1 cellular context compared by ENCODE assay signal in the genomic region with DNA sequence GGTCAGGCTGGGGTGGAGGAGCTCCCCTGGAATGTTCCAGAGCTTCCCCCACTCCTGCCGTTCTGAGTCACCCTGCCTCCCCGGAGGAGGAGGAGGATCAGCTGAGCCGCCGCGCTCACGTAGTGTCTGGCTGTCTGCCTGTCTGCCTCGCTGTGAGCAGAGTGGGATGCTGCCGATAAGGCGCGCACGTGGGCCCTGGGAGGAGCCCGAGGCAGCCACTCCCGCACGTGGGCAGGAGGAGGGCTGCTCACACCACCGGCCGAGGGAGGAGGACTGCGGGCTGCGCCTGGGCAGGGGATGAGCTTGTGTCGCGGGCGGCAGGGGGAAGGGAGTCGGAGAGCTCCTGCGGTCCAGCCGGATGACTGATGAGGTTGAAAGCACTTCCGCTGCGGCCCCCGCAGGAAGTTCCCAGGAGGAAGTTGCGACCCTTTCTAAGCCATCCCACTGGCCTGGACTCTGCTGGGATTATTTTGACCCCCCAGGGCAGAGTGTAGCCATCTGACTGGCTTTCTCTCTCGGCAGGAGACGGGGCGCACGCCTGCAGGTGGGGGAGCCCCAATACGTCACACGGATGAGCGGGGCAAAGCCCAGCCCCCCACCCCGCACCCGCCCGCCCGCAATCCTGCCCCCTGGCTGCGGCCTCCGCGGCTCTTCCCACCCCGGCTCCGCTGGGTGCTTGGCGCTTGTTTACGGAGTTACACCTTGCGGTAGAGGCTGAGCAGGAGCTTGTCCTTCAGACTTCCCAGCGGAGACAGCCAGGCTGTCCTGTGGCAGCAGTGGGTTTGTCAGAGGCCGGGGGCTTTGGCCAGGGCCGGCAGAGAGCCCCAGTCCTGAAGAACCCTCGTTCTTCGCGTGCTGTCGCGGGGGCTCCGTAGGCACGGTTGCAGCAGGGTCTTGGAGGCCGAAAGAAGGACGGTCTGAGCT.
TF ChIP-seq lines count a peak whose summit lies in the region.

No MANE protein-coding gene starts in this region.

TF ChIP-seq in HepG2, 621 proteins besides CTCF, POLR2A, EP300 and RAD21 (continued from another document and continues in another):
- TF ChIP-seq, protein P1, sequence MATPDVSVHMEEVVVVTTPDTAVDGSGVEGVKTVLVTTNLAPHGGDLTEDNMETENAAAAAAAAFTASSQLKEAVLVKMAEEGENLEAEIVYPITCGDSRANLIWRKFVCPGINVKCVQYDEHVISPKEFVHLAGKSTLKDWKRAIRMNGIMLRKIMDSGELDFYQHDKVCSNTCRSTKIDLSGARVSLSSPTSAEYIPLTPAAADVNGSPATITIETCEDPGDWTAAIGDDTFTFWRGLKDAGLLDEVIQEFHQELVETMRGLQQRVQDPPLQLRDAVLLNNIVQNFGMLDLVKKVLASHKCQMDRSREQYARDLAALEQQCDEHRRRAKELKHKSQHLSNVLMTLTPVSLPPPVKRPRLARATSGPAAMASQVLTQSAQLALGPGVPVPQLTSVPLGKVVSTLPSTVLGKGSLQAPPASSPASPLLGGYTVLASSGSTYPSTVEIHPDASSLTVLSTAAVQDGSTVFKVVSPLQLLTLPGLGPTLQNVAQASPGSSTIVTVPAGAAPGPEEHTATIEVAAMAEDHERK (CRISPR knock-in tag; IDR thresholded peaks at IDR 0.05; ENCODE audit: low read depth) = no peak
- TF ChIP-seq XRCC5 (optimal IDR thresholded peaks at IDR 0.05; ENCODE audit: low read length) = peak; percentile 84
- TF ChIP-seq ZNF253 (CRISPR knock-in tag; IDR thresholded peaks at IDR 0.05; ENCODE audit: borderline replicate concordance) = 0 out of 2 replicates have a peak, but pooled peaks have one; percentile 43
- peak; percentile 55 for TF ChIP-seq IKZF4 (CRISPR knock-in tag; IDR thresholded peaks at IDR 0.05; ENCODE audit: borderline replicate concordance, low read depth, not compliant biosample characterization)
- no peak for TF ChIP-seq KAT2B (IDR thresholded peaks at IDR 0.05; ENCODE audit: borderline replicate concordance, low read depth, low read length)
- TF ChIP-seq, protein P2, sequence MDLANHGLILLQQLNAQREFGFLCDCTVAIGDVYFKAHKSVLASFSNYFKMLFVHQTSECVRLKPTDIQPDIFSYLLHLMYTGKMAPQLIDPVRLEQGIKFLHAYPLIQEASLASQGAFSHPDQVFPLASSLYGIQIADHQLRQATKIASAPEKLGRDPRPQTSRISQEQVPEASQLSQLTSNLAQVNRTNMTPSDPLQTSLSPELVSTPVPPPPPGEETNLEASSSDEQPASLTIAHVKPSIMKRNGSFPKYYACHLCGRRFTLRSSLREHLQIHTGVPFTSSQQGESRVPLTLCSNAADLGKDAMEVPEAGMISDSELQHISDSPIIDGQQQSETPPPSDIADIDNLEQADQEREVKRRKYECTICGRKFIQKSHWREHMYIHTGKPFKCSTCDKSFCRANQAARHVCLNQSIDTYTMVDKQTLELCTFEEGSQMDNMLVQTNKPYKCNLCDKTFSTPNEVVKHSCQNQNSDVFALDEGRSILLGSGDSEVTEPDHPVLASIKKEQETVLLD (CRISPR knock-in tag; IDR thresholded peaks at IDR 0.05; ENCODE audit: low read depth) = 0 out of 2 replicates have a peak, but pooled peaks have one; percentile 44
- peak; percentile 92 for TF ChIP-seq ZNF746 (CRISPR knock-in tag; IDR thresholded peaks at IDR 0.05)
- peak; percentile 90 for TF ChIP-seq KAT7 (CRISPR knock-in tag; IDR thresholded peaks at IDR 0.05; ENCODE audit: borderline replicate concordance)
- TF ChIP-seq, protein P3, sequence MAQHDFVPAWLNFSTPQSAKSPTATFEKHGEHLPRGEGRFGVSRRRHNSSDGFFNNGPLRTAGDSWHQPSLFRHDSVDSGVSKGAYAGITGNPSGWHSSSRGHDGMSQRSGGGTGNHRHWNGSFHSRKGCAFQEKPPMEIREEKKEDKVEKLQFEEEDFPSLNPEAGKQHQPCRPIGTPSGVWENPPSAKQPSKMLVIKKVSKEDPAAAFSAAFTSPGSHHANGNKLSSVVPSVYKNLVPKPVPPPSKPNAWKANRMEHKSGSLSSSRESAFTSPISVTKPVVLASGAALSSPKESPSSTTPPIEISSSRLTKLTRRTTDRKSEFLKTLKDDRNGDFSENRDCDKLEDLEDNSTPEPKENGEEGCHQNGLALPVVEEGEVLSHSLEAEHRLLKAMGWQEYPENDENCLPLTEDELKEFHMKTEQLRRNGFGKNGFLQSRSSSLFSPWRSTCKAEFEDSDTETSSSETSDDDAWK (CRISPR knock-in tag; IDR thresholded peaks at IDR 0.05) = no peak
- TF ChIP-seq BORCS8-MEF2B (CRISPR knock-in tag; IDR thresholded peaks at IDR 0.05) = peak; percentile 94
- TF ChIP-seq, protein P4, sequence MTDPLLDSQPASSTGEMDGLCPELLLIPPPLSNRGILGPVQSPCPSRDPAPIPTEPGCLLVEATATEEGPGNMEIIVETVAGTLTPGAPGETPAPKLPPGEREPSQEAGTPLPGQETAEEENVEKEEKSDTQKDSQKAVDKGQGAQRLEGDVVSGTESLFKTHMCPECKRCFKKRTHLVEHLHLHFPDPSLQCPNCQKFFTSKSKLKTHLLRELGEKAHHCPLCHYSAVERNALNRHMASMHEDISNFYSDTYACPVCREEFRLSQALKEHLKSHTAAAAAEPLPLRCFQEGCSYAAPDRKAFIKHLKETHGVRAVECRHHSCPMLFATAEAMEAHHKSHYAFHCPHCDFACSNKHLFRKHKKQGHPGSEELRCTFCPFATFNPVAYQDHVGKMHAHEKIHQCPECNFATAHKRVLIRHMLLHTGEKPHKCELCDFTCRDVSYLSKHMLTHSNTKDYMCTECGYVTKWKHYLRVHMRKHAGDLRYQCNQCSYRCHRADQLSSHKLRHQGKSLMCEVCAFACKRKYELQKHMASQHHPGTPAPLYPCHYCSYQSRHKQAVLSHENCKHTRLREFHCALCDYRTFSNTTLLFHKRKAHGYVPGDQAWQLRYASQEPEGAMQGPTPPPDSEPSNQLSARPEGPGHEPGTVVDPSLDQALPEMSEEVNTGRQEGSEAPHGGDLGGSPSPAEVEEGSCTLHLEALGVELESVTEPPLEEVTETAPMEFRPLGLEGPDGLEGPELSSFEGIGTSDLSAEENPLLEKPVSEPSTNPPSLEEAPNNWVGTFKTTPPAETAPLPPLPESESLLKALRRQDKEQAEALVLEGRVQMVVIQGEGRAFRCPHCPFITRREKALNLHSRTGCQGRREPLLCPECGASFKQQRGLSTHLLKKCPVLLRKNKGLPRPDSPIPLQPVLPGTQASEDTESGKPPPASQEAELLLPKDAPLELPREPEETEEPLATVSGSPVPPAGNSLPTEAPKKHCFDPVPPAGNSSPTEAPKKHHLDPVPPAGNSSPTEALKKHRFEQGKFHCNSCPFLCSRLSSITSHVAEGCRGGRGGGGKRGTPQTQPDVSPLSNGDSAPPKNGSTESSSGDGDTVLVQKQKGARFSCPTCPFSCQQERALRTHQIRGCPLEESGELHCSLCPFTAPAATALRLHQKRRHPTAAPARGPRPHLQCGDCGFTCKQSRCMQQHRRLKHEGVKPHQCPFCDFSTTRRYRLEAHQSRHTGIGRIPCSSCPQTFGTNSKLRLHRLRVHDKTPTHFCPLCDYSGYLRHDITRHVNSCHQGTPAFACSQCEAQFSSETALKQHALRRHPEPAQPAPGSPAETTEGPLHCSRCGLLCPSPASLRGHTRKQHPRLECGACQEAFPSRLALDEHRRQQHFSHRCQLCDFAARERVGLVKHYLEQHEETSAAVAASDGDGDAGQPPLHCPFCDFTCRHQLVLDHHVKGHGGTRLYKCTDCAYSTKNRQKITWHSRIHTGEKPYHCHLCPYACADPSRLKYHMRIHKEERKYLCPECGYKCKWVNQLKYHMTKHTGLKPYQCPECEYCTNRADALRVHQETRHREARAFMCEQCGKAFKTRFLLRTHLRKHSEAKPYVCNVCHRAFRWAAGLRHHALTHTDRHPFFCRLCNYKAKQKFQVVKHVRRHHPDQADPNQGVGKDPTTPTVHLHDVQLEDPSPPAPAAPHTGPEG (CRISPR knock-in tag; IDR thresholded peaks at IDR 0.05) = no peak; the same call in 1 of the 2 replicates
- TF ChIP-seq, protein P5, sequence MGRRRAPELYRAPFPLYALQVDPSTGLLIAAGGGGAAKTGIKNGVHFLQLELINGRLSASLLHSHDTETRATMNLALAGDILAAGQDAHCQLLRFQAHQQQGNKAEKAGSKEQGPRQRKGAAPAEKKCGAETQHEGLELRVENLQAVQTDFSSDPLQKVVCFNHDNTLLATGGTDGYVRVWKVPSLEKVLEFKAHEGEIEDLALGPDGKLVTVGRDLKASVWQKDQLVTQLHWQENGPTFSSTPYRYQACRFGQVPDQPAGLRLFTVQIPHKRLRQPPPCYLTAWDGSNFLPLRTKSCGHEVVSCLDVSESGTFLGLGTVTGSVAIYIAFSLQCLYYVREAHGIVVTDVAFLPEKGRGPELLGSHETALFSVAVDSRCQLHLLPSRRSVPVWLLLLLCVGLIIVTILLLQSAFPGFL (CRISPR knock-in tag; IDR thresholded peaks at IDR 0.05) = no peak
- TF ChIP-seq, protein P6, sequence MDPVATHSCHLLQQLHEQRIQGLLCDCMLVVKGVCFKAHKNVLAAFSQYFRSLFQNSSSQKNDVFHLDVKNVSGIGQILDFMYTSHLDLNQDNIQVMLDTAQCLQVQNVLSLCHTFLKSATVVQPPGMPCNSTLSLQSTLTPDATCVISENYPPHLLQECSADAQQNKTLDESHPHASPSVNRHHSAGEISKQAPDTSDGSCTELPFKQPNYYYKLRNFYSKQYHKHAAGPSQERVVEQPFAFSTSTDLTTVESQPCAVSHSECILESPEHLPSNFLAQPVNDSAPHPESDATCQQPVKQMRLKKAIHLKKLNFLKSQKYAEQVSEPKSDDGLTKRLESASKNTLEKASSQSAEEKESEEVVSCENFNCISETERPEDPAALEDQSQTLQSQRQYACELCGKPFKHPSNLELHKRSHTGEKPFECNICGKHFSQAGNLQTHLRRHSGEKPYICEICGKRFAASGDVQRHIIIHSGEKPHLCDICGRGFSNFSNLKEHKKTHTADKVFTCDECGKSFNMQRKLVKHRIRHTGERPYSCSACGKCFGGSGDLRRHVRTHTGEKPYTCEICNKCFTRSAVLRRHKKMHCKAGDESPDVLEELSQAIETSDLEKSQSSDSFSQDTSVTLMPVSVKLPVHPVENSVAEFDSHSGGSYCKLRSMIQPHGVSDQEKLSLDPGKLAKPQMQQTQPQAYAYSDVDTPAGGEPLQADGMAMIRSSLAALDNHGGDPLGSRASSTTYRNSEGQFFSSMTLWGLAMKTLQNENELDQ (CRISPR knock-in tag; IDR thresholded peaks at IDR 0.05; ENCODE audit: borderline replicate concordance) = no peak
- TF ChIP-seq, protein P7, sequence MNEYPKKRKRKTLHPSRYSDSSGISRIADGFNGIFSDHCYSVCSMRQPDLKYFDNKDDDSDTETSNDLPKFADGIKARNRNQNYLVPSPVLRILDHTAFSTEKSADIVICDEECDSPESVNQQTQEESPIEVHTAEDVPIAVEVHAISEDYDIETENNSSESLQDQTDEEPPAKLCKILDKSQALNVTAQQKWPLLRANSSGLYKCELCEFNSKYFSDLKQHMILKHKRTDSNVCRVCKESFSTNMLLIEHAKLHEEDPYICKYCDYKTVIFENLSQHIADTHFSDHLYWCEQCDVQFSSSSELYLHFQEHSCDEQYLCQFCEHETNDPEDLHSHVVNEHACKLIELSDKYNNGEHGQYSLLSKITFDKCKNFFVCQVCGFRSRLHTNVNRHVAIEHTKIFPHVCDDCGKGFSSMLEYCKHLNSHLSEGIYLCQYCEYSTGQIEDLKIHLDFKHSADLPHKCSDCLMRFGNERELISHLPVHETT (CRISPR knock-in tag; conservative IDR thresholded peaks at IDR 0.05) = 0 out of 2 replicates have a peak, but pooled peaks have one; percentile 50
- TF ChIP-seq ZBTB20 (CRISPR knock-in tag; IDR thresholded peaks at IDR 0.05; ENCODE audit: borderline replicate concordance, low read depth) = peak; percentile 83; the same call in 1 of the 2 replicates
- TF ChIP-seq, protein P8, sequence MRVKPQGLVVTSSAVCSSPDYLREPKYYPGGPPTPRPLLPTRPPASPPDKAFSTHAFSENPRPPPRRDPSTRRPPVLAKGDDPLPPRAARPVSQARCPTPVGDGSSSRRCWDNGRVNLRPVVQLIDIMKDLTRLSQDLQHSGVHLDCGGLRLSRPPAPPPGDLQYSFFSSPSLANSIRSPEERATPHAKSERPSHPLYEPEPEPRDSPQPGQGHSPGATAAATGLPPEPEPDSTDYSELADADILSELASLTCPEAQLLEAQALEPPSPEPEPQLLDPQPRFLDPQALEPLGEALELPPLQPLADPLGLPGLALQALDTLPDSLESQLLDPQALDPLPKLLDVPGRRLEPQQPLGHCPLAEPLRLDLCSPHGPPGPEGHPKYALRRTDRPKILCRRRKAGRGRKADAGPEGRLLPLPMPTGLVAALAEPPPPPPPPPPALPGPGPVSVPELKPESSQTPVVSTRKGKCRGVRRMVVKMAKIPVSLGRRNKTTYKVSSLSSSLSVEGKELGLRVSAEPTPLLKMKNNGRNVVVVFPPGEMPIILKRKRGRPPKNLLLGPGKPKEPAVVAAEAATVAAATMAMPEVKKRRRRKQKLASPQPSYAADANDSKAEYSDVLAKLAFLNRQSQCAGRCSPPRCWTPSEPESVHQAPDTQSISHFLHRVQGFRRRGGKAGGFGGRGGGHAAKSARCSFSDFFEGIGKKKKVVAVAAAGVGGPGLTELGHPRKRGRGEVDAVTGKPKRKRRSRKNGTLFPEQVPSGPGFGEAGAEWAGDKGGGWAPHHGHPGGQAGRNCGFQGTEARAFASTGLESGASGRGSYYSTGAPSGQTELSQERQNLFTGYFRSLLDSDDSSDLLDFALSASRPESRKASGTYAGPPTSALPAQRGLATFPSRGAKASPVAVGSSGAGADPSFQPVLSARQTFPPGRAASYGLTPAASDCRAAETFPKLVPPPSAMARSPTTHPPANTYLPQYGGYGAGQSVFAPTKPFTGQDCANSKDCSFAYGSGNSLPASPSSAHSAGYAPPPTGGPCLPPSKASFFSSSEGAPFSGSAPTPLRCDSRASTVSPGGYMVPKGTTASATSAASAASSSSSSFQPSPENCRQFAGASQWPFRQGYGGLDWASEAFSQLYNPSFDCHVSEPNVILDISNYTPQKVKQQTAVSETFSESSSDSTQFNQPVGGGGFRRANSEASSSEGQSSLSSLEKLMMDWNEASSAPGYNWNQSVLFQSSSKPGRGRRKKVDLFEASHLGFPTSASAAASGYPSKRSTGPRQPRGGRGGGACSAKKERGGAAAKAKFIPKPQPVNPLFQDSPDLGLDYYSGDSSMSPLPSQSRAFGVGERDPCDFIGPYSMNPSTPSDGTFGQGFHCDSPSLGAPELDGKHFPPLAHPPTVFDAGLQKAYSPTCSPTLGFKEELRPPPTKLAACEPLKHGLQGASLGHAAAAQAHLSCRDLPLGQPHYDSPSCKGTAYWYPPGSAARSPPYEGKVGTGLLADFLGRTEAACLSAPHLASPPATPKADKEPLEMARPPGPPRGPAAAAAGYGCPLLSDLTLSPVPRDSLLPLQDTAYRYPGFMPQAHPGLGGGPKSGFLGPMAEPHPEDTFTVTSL (CRISPR knock-in tag; IDR thresholded peaks at IDR 0.05; ENCODE audit: borderline replicate concordance) = no peak
- 0 out of 2 replicates have a peak, but pooled peaks have one; percentile 64 for TF ChIP-seq ZNF749 (CRISPR knock-in tag; IDR thresholded peaks at IDR 0.05; ENCODE audit: borderline replicate concordance)
- TF ChIP-seq ZNF431 (CRISPR knock-in tag; IDR thresholded peaks at IDR 0.05; ENCODE audit: borderline replicate concordance, low read depth) = no peak
- peak; percentile 71 for TF ChIP-seq ZSCAN31 (CRISPR knock-in tag; IDR thresholded peaks at IDR 0.05; ENCODE audit: low read depth)
- peak; percentile 88; the same call in 1 of the 2 replicates for TF ChIP-seq ZBTB7B (CRISPR knock-in tag; IDR thresholded peaks at IDR 0.05)
- TF ChIP-seq ZBTB21 (CRISPR knock-in tag; IDR thresholded peaks at IDR 0.05) = peak; percentile 59; the same call in 1 of the 2 replicates
- TF ChIP-seq SATB2 (CRISPR knock-in tag; IDR thresholded peaks at IDR 0.05) = no peak
- TF ChIP-seq, protein P9, sequence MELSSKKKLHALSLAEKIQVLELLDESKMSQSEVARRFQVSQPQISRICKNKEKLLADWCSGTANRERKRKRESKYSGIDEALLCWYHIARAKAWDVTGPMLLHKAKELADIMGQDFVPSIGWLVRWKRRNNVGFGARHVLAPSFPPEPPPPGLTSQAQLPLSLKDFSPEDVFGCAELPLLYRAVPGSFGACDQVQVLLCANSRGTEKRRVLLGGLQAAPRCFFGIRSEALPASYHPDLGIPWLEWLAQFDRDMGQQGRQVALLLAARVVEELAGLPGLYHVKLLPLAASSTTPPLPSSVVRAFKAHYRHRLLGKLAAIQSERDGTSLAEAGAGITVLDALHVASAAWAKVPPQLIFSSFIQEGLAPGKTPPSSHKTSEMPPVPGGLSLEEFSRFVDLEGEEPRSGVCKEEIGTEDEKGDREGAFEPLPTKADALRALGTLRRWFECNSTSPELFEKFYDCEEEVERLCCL (CRISPR knock-in tag; IDR thresholded peaks at IDR 0.05; ENCODE audit: borderline replicate concordance) = peak; percentile 77; the same call in 1 of the 2 replicates
